In genomic region chr19:31491246-31491645, GRCh38 we compare ENCODE assay signal across 19 cellular contexts.
DNase-seq lines count a peak whose midpoint lies in the region; ATAC-seq and TF ChIP-seq lines count a peak whose summit lies in the region.
"Had no signal": no experiment of that assay in that cellular context is flagged by ENCODE, and none has a peak within 500 bp of the region (broad histone marks: within the 10 kb centered on the region; RNA-seq: fewer than 3 reads in every experiment).

No MANE protein-coding gene starts in this region.

- ATAC-seq in natural killer cell treated with Interleukin-12 subunit alpha and Interleukin-12 subunit beta and Interleukin-15 and Interleukin-18, amount 100 ng/mL, for 72 hours, result peak; percentile 82 to 96
- ATAC-seq in GM18868 (IDR thresholded peaks at IDR 0.05; ENCODE audit: unreplicated experiment), result no peak
- ATAC-seq in HG02610 (IDR thresholded peaks at IDR 0.05; ENCODE audit: unreplicated experiment), result no peak

- H3K4me3 ChIP-seq in breast epithelium, result no peak overlapping the region
- H3K4me3 ChIP-seq: HAP-1, SJCRH30 had no signal

- DNase-seq in HUDEP-2 (lab: John Stamatoyannopoulos, UW; ENCODE audit: unreplicated experiment in 76 of 76), result peak in 74 of 76 experiments; percentile 15 to 97 (median 82)
- DNase-seq in erythroblast (lab: John Stamatoyannopoulos, UW), result peak; percentile 57 to 77
- DNase-seq in natural killer cell treated with Interleukin-12 subunit alpha and Interleukin-12 subunit beta and Interleukin-15 and Interleukin-18, amount 100 ng/mL, for 72 hours (ENCODE audit: low spot score), result peak; percentile 67
- peak; percentile 2 for DNase-seq in type B pancreatic cell (ENCODE audit: extremely low spot score, unreplicated experiment)
- DNase-seq in breast epithelium (ENCODE audit: low spot score in 2 of 2), result no peak
- DNase-seq: AML-193, DND-41, IMR-90, NCI-H1105, NCI-H1694 treated with DMSO at 0.1 percent for 48 hours, NCI-H2107, NCI-H2227 treated with DMSO at 0.1 percent for 48 hours, NCI-H510A treated with DMSO at 0.1 percent for 48 hours, NCI-H774, SJCRH30 had no signal

- H3K27me3 ChIP-seq in breast epithelium, result no peaks in the 10 kb centered on the region
- H3K27me3 ChIP-seq: SJCRH30 had no signal

- H3K36me3 ChIP-seq in breast epithelium, result no peaks in the 10 kb centered on the region
- H3K36me3 ChIP-seq: HAP-1, SJCRH30 had no signal

- peaks cover 0 to 5% of the 10 kb centered on the region in 2 donors for H3K9me3 ChIP-seq in breast epithelium
- H3K9me3 ChIP-seq: HAP-1 had no signal

- no peak overlapping the region for H3K27ac Mint-ChIP-seq in natural killer cell treated with Interleukin-12 subunit alpha and Interleukin-12 subunit beta and Interleukin-15 and Interleukin-18, amount 100 ng/mL, for 72 hours
- no peak overlapping the region for H3K27ac Mint-ChIP-seq in type B pancreatic cell

- H3K4me3 Mint-ChIP-seq in natural killer cell treated with Interleukin-12 subunit alpha and Interleukin-12 subunit beta and Interleukin-15 and Interleukin-18, amount 100 ng/mL, for 72 hours, result no peak overlapping the region
- H3K4me3 Mint-ChIP-seq in type B pancreatic cell, result no peak overlapping the region

- peaks cover 0 to 3% of the 10 kb centered on the region in 2 donors for H3K27me3 Mint-ChIP-seq in natural killer cell treated with Interleukin-12 subunit alpha and Interleukin-12 subunit beta and Interleukin-15 and Interleukin-18, amount 100 ng/mL, for 72 hours
- H3K27me3 Mint-ChIP-seq in type B pancreatic cell, result no peaks in the 10 kb centered on the region

- no peaks in the 10 kb centered on the region for H3K36me3 Mint-ChIP-seq in natural killer cell treated with Interleukin-12 subunit alpha and Interleukin-12 subunit beta and Interleukin-15 and Interleukin-18, amount 100 ng/mL, for 72 hours
- no peaks in the 10 kb centered on the region for H3K36me3 Mint-ChIP-seq in type B pancreatic cell

- H3K27ac ChIP-seq in breast epithelium, result no peak overlapping the region
- H3K27ac ChIP-seq: HL-60, SJCRH30 had no signal

- TF ChIP-seq POLR2A in erythroblast (IDR thresholded peaks at IDR 0.05; ENCODE audit: low read length), result no peak
- no peak for TF ChIP-seq POLR2A in breast epithelium (IDR thresholded peaks at IDR 0.05)

- H3K9me3 Mint-ChIP-seq in natural killer cell treated with Interleukin-12 subunit alpha and Interleukin-12 subunit beta and Interleukin-15 and Interleukin-18, amount 100 ng/mL, for 72 hours, result no peaks in the 10 kb centered on the region
- no peaks in the 10 kb centered on the region for H3K9me3 Mint-ChIP-seq in type B pancreatic cell

- H3K4me1 ChIP-seq in breast epithelium, result no peaks in the 10 kb centered on the region
- H3K4me1 ChIP-seq: HAP-1 had no signal

- intact Hi-C loops in breast epithelium (cut with DNase I; ENCODE audit: low total_unique reads), result no loop called here

- H3K4me1 Mint-ChIP-seq in natural killer cell treated with Interleukin-12 subunit alpha and Interleukin-12 subunit beta and Interleukin-15 and Interleukin-18, amount 100 ng/mL, for 72 hours (ENCODE audit: low read depth in 2 of 2), result peaks cover 0 to 10% of the 10 kb centered on the region in 2 donors
- no peaks in the 10 kb centered on the region for H3K4me1 Mint-ChIP-seq in type B pancreatic cell (ENCODE audit: unreplicated experiment)

- TF ChIP-seq CTCF in type B pancreatic cell (conservative IDR thresholded peaks at IDR 0.05) (no peak), breast epithelium (IDR thresholded peaks at IDR 0.05) (no peak)

Comparison
In these comparisons a context has a peak if more than half of its experiments do, and no peak if none do; other contexts are left out.
1. DNase-seq: peak in HUDEP-2 (74 of 76), erythroblast (2 of 2), natural killer cell treated with Interleukin-12 subunit alpha and Interleukin-12 subunit beta and Interleukin-15 and Interleukin-18, amount 100 ng/mL, for 72 hours (single experiment) and type B pancreatic cell (single experiment); none in breast epithelium (0 of 2).
2. ATAC-seq: peak in natural killer cell treated with Interleukin-12 subunit alpha and Interleukin-12 subunit beta and Interleukin-15 and Interleukin-18, amount 100 ng/mL, for 72 hours (2 of 2); none in GM18868 (single experiment) and HG02610 (single experiment).